In the genomic region with DNA sequence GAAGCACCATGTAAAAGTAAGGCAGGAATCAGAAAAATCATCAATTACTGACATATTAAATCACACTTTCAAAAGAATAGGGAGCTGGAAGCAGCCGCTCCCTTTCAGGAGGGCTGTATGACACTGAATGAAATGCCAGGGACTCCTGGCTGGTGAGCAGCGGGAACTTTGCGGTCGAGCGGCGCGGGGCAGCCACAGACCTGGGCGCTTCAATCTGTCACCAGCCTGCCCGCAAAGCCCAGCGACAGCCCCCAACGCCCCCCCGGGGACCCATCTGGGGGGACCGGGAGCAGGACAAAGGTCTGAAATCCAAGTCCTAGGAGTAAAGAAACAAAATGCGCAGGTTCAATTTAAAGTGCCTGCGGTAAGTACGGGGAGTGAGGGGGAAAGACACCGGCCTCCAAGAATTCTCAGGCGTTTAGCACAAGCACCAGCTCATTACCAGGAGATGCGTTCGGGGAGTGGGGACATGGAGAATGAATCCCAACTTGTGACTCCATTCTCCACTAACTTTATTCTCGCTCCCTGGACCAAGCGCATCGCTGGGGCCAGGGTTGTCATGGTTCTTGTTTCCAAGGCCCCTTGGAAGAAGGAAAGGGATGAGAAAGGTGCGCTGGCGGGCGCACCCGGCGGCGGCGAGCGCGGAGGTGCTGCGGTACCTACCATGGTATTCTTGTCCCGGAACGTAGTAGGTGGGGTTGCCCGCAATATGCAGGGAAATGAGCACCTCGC, we compare ENCODE assay signal across 1 cellular context.
TF ChIP-seq lines count a peak whose summit lies in the region.

No MANE protein-coding gene starts in this region.

TF ChIP-seq in H1, 55 proteins besides CTCF, POLR2A, EP300 and RAD21:
- TF ChIP-seq NANOG (IDR thresholded peaks at IDR 0.05; ENCODE audit: insufficient read depth, low read depth, low read length, poor library complexity, severe bottlenecking): no peak
- TF ChIP-seq EZH2 (IDR thresholded peaks at IDR 0.05; ENCODE audit: low read depth, low read length, severe bottlenecking): peak; percentile 80
- peak; percentile 88 for TF ChIP-seq SUZ12 (IDR thresholded peaks at IDR 0.05; ENCODE audit: low read length)
- TF ChIP-seq SAP30 (IDR thresholded peaks at IDR 0.05; ENCODE audit: insufficient read depth, insufficient replicate concordance, low read length): no peak
- TF ChIP-seq POLR2AphosphoS5 (IDR thresholded peaks at IDR 0.05; ENCODE audit: low read depth, low read length): no peak
